In genomic region chr9:94912700-94913249, GRCh38 we compare ENCODE assay signal across 10 cellular contexts.
DNase-seq lines count a peak whose midpoint lies in the region; ATAC-seq and TF ChIP-seq lines count a peak whose summit lies in the region.
"Had no signal": no experiment of that assay in that cellular context is flagged by ENCODE, and none has a peak within 500 bp of the region (broad histone marks: within the 10 kb centered on the region; RNA-seq: fewer than 3 reads in every experiment).

No MANE protein-coding gene starts in this region.

- in situ Hi-C loops in astrocyte of the spinal cord (cut with HindIII; ENCODE audit: low sequenced_read_pairs): no loop called here

- WGBS in tibial nerve, 2 donors: 70 to 72% methylated on average over 8 of the region's 8 CpGs

- TF ChIP-seq POLR2A in tibial nerve (IDR thresholded peaks at IDR 0.05): no peak

- TF ChIP-seq CTCF in 22Rv1 (IDR thresholded peaks at IDR 0.05) (no peak), astrocyte of the spinal cord (IDR thresholded peaks at IDR 0.05; ENCODE audit: low read depth, low read length) (no peak), kidney epithelial cell (IDR thresholded peaks at IDR 0.05; ENCODE audit: insufficient read depth, low read length, poor library complexity, severe bottlenecking) (no peak), tibial nerve (IDR thresholded peaks at IDR 0.05) (no peak)

- no peaks in the 10 kb centered on the region for H3K9me3 ChIP-seq in tibial nerve
- H3K9me3 ChIP-seq: BLaER1 had no signal

- H3K36me3 ChIP-seq in kidney epithelial cell (ENCODE audit: control insufficient read depth, insufficient read depth, low read length): no peaks in the 10 kb centered on the region
- no peaks in the 10 kb centered on the region for H3K36me3 ChIP-seq in tibial nerve

- H3K27ac ChIP-seq in 22Rv1: peak overlapping the region; percentile 93
- H3K27ac ChIP-seq in tibial nerve: no peak overlapping the region
- H3K27ac ChIP-seq: BLaER1 had no signal

- DNase-seq in HS-27A (ENCODE audit: low read depth) (peak; percentile 92), astrocyte of the spinal cord (ENCODE audit: low read depth, low spot score) (peak; percentile 86), kidney epithelial cell (ENCODE audit: low read depth) (peak; percentile 85), tibial nerve (ENCODE audit: low spot score in 2 of 2) (no peak), NCI-H774 (lab: John Stamatoyannopoulos, UW) (no peak)
- DNase-seq: foreskin melanocyte had no signal

- no peak for TF ChIP-seq EP300 in tibial nerve (IDR thresholded peaks at IDR 0.05)

- H3K4me3 ChIP-seq in astrocyte of the spinal cord (ENCODE audit: low read depth, low read length): no peak overlapping the region
- no peak overlapping the region for H3K4me3 ChIP-seq in kidney epithelial cell (ENCODE audit: low read depth, low read length)
- no peak overlapping the region for H3K4me3 ChIP-seq in tibial nerve
- H3K4me3 ChIP-seq: BLaER1 had no signal

- peaks cover 0 to 37% (median 6%) of the 10 kb centered on the region in 4 donors for H3K4me1 ChIP-seq in tibial nerve
- H3K4me1 ChIP-seq: BLaER1 had no signal

- no peak for ATAC-seq in HG02870 (IDR thresholded peaks at IDR 0.05; ENCODE audit: unreplicated experiment)
- no peak for ATAC-seq in GM18519 (IDR thresholded peaks at IDR 0.05; ENCODE audit: low FRiP score, unreplicated experiment)

- H3K27me3 ChIP-seq in kidney epithelial cell (ENCODE audit: control insufficient read depth, insufficient read depth, low read length) (no peaks in the 10 kb centered on the region), tibial nerve (no peaks in the 10 kb centered on the region)
- H3K27me3 ChIP-seq: BLaER1 had no signal

Comparison
In these comparisons a context has a peak if more than half of its experiments do, and no peak if none do; other contexts are left out.
1. DNase-seq: peak in HS-27A (single experiment), astrocyte of the spinal cord (single experiment) and kidney epithelial cell (single experiment); none in tibial nerve (0 of 2) and NCI-H774 (single experiment).